21 cellular contexts compared by ENCODE assay signal in the genomic region with DNA sequence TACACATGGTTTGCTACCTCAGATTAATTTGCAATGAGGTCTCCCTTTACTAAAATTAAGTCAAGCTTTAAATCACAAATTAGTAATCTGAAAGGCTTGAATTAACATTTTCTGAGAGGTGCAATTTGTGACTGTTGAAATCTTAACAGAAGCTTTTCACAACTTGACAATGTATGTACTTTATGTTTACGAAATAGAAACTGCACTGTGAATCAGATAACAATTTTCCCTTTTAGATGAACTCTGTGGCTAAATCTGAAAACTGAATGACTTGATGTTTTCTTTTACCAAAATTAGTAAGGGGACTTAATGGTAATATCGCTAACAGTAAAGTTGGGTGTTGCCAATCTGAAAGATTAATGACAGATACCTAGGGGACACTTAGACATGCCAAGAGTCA.
"Had no signal": no experiment of that assay in that cellular context is flagged by ENCODE, and none has a peak within 500 bp of the region (broad histone marks: within the 10 kb centered on the region; RNA-seq: fewer than 3 reads in every experiment).

No MANE protein-coding gene starts in this region.

- DNase-seq: Karpas-422, KG1, MG63, NCI-H1092, NCI-H1105 treated with DMSO at 0.1 percent for 48 hours, NCI-H1417 treated with DMSO at 0.1 percent for 48 hours, NCI-H146, NCI-H1694 treated with DMSO at 0.1 percent for 48 hours, NCI-H1930, NCI-H2081, NCI-H2107, NCI-H2227 treated with DMSO at 0.1 percent for 48 hours, NCI-H524, NCI-H526 treated with DMSO at 0.1 percent for 48 hours, NCI-H748 treated with DMSO at 0.1 percent for 48 hours, Right ventricle myocardium superior, RPMI8226, SIG-M5 had no signal

- H3K36me3 ChIP-seq: MG63, SJSA1 had no signal

- H3K9me3 ChIP-seq: MG63, SJSA1 had no signal

- H3K27me3 ChIP-seq: MG63, SJSA1 had no signal

- H3K4me3 ChIP-seq: MG63, SJSA1, SK-N-MC had no signal

- FAIRE-seq: RCC 7860 had no signal

- H3K27ac ChIP-seq: SJSA1, SK-N-MC had no signal

- H3K4me1 ChIP-seq: SJSA1 had no signal
